2 cellular contexts compared by ENCODE assay signal in genomic region chr5:150153957-150154617, GRCh38.
TF ChIP-seq lines count a peak whose summit lies in the region.

No MANE protein-coding gene starts in this region.

TF ChIP-seq in IMR-90, 13 proteins besides CTCF, POLR2A, EP300 and RAD21:
- peak; percentile 26; the same call in 1 of the 2 replicates for TF ChIP-seq SMC3 (IDR thresholded peaks at IDR 0.05; ENCODE audit: low read depth, low read length)
- peak; percentile 47; the same call in 1 of the 2 replicates for TF ChIP-seq MXI1 (IDR thresholded peaks at IDR 0.05; ENCODE audit: borderline replicate concordance, low read depth, low read length)
- no peak for TF ChIP-seq RCOR1 (IDR thresholded peaks at IDR 0.05; ENCODE audit: insufficient replicate concordance, low read length)
- peak; percentile 23; the same call in 1 of the 2 replicates for TF ChIP-seq MAFK (IDR thresholded peaks at IDR 0.05; ENCODE audit: low read depth, low read length)

TF ChIP-seq in K562, 482 proteins besides CTCF, POLR2A, EP300 and RAD21:
- TF ChIP-seq CXXC5 (CRISPR knock-in tag; IDR thresholded peaks at IDR 0.05) (no peak), HMBOX1 (IDR thresholded peaks at IDR 0.05) (no peak), RBM15 (IDR thresholded peaks at IDR 0.05; ENCODE audit: insufficient read depth, low read length) (no peak), FOXM1 (IDR thresholded peaks at IDR 0.05; ENCODE audit: low read depth) (no peak), FOXM1 (CRISPR knock-in tag; IDR thresholded peaks at IDR 0.05; ENCODE audit: low read depth) (no peak), CREB3 (tag; conservative IDR thresholded peaks at IDR 0.05; ENCODE audit: low read depth) (no peak), ZFP36 (IDR thresholded peaks at IDR 0.05; ENCODE audit: low read depth, low read length, partially characterized antibody) (peak; percentile 93), ZNF436 (CRISPR knock-in tag; IDR thresholded peaks at IDR 0.05) (0 out of 2 replicates have a peak, but pooled peaks have one; percentile 63)
TF ChIP-seq in K562: peak in this region for 2.
